1 cellular context compared by ENCODE assay signal in the genomic region with DNA sequence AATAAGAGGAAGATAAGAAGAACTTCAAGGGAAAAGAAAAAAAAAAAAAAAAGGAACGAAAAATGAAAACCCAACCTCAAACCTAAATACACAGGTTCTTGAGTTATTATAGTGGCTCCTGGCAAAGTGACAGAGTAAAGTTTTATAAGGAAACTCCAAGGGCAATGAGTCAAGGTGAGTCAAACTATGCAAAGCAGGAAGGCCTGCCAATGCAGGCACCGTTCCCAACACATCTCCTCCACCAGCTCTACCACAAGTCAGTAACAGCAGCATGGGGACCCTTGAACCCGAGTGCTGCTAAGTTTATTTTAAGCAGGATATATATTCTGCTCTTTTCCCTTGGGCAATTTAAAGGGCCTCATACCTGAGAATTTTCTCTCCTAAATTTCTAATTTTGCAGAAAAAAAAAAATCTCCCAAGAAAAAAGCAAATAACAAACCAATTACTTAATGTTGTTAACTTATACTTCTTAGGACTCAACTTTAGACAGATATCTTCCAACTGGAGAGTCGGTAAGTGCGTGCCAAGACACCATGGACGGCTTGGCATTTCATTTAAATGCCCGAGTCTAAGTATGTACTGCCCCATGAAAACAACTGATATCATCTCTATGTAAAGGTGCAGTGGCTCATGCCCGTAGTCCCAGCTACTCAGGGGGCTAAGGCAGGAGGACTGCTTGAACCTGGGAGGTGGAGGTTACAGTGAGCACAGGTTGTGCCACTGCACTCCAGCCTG.
TF ChIP-seq lines count a peak whose summit lies in the region.

No MANE protein-coding gene starts in this region.

TF ChIP-seq in SK-N-SH treated with all-trans-retinoic acid at 6 μM for 48 hours, 23 proteins besides CTCF, POLR2A, EP300 and RAD21 (continued from another document):
- TF ChIP-seq TSHZ2 (CRISPR knock-in tag; IDR thresholded peaks at IDR 0.05) (no peak), OSR1 (CRISPR knock-in tag; IDR thresholded peaks at IDR 0.05) (no peak), ZC3H10 (CRISPR knock-in tag; IDR thresholded peaks at IDR 0.05) (no peak), PPARA (CRISPR knock-in tag; IDR thresholded peaks at IDR 0.05; ENCODE audit: borderline replicate concordance) (no peak), ESRRG (CRISPR knock-in tag; IDR thresholded peaks at IDR 0.05) (no peak)
